In the genomic region with DNA sequence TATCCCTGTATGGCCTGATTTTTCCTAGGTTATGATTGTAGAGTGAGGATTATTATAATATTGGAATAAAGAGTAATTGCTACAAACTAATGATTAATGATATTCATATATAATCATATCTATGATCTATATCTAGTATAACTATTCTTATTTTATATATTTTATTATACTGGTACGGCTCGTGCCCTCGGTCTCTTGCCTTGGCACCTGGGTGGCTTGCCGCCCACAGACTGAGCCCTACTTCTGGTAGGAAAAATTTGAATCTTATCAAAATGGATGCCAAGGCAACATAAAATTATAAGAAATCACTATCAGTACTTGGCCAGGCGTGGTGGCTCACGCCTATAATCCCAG, we compare ENCODE assay signal across 9 cellular contexts. TPM values are rescaled to one million over a fixed set of nuclear protein-coding genes. Genes with fewer than 3 reads are reported as not detected.
A peak's percentile ranks its signal among the peaks of the same experiment; 100 is the strongest.
DNase-seq lines count a peak whose midpoint lies in the region; ATAC-seq, FAIRE-seq and TF ChIP-seq lines count a peak whose summit lies in the region.
"Not testable (repeated sequence)": the region's sequence is repeated elsewhere in the genome, so short reads cannot be mapped to it uniquely, and the experiment has no call there.
"Had no signal": no experiment of that assay in that cellular context is flagged by ENCODE, and none has a peak within 500 bp of the region (broad histone marks: within the 10 kb centered on the region; RNA-seq: fewer than 3 reads in every experiment).

No MANE protein-coding gene starts in this region.

- not testable (repeated sequence) for TF ChIP-seq RAD21 in A549 (conservative IDR thresholded peaks at IDR 0.05 in 1 of 2, IDR thresholded peaks at IDR 0.05 in 1 of 2); K562 (CRISPR knock-in tag; conservative IDR thresholded peaks at IDR 0.05 in 1 of 2, IDR thresholded peaks at IDR 0.05 in 1 of 2)

- H3K79me2 ChIP-seq in OCI-LY1 (ENCODE audit: insufficient read depth, low read length); K562 (ENCODE audit: control insufficient read depth, insufficient read depth, low read length): not testable (repeated sequence)

- H3K27ac ChIP-seq in A549; VCaP; K562 (ENCODE audit: extremely low read depth, low read depth, low read length): not testable (repeated sequence)
- peak overlapping the region; percentile 24 for H3K27ac ChIP-seq in CD8-positive, alpha-beta memory T cell (ENCODE audit: low read depth, low read length)
- H3K27ac ChIP-seq in OCI-LY1 (ENCODE audit: low read depth, low read length, poor library complexity, severe bottlenecking) (peak overlapping the region; percentile 98), spleen (peak overlapping the region in 7 of 8 donors; percentile 54 to 90 (median 81))

- BruUV-seq in K562 (replicated peaks; lab: Mats Ljungman, UMichigan) = not testable (repeated sequence)

- not testable (repeated sequence) for H3K27me3 ChIP-seq in CD8-positive, alpha-beta memory T cell (ENCODE audit: insufficient read depth, low read length, poor library complexity, severe bottlenecking); OCI-LY1 (ENCODE audit: insufficient read depth, low read length); K562 (ENCODE audit: control insufficient read depth in 2 of 2, insufficient read depth in 2 of 2, low read length in 2 of 2)
- peaks cover 0 to 16% (median 0%) of the 10 kb centered on the region in 7 donors for H3K27me3 ChIP-seq in spleen (replicated peaks in 1 of 7)

- H3K27me3 Mint-ChIP-seq in CD8-positive, alpha-beta memory T cell; activated T-helper 1 cell treated with anti-CD3 and anti-CD28 coated beads, Interleukin-12 subunit alpha, Interleukin-12 subunit beta, Interleukin-2, Interleukin-4 antibody, amounts not matched to agents 30 ng/mL and 10 ng/mL and 1 ng/mL, durations not matched to agents 14 hours and 24 hours and 36 hours (ENCODE audit: insufficient read depth): not testable (repeated sequence)

- peak overlapping the region; percentile 77 to 93 (median 84) for H3K4me3 Mint-ChIP-seq in CD8-positive, alpha-beta memory T cell
- peak overlapping the region; percentile 60 for H3K4me3 Mint-ChIP-seq in activated T-helper 1 cell treated with anti-CD3 and anti-CD28 coated beads, Interleukin-12 subunit alpha, Interleukin-12 subunit beta, Interleukin-2, Interleukin-4 antibody, amounts not matched to agents 30 ng/mL and 10 ng/mL and 1 ng/mL, durations not matched to agents 14 hours and 24 hours and 36 hours

- not testable (repeated sequence) for TF ChIP-seq POLR2A in A549 (IDR thresholded peaks at IDR 0.05; ENCODE audit: low read length); K562 (conservative IDR thresholded peaks at IDR 0.05); spleen (IDR thresholded peaks at IDR 0.05)

- H3K9me2 ChIP-seq in OCI-LY1 (ENCODE audit: low read depth, low read length) = not testable (repeated sequence)

- H3K9me3 Mint-ChIP-seq in CD8-positive, alpha-beta memory T cell; activated T-helper 1 cell treated with anti-CD3 and anti-CD28 coated beads, Interleukin-12 subunit alpha, Interleukin-12 subunit beta, Interleukin-2, Interleukin-4 antibody, amounts not matched to agents 30 ng/mL and 10 ng/mL and 1 ng/mL, durations not matched to agents 14 hours and 24 hours and 36 hours: not testable (repeated sequence)

- DNase-seq in A549 (ENCODE audit: low read depth in 1 of 2, low spot score in 1 of 2); CD8-positive, alpha-beta memory T cell; activated T-helper 1 cell treated with anti-CD3 and anti-CD28 coated beads, Interleukin-12 subunit alpha, Interleukin-12 subunit beta, Interleukin-2, Interleukin-4 antibody, amounts not matched to agents 30 ng/mL and 10 ng/mL and 1 ng/mL, durations not matched to agents 14 hours and 24 hours and 36 hours (ENCODE audit: low spot score); K562 (ENCODE audit: extremely low read depth in 1 of 4, low spot score in 3 of 4); spleen: not testable (repeated sequence)
- DNase-seq in mucosa of descending colon = peak in 1 of 3 donors; percentile 30

- H3K4me1 Mint-ChIP-seq in CD8-positive, alpha-beta memory T cell = peaks cover 12 to 24% (median 12%) of the 10 kb centered on the region in 3 donors
- not testable (repeated sequence) for H3K4me1 Mint-ChIP-seq in activated T-helper 1 cell treated with anti-CD3 and anti-CD28 coated beads, Interleukin-12 subunit alpha, Interleukin-12 subunit beta, Interleukin-2, Interleukin-4 antibody, amounts not matched to agents 30 ng/mL and 10 ng/mL and 1 ng/mL, durations not matched to agents 14 hours and 24 hours and 36 hours (ENCODE audit: low read depth)

- ATAC-seq in A549, K562, mucosa of descending colon: not testable (repeated sequence)

- TF ChIP-seq EP300 in A549 (IDR thresholded peaks at IDR 0.05); K562 (IDR thresholded peaks at IDR 0.05; ENCODE audit: low read length): not testable (repeated sequence)

- H4K20me1 ChIP-seq in OCI-LY1 (ENCODE audit: insufficient read depth, low read length); K562 (replicated peaks; ENCODE audit: control insufficient read depth, insufficient read depth, low read length): not testable (repeated sequence)

- not testable (repeated sequence) for H3K4me3 ChIP-seq in A549; CD8-positive, alpha-beta memory T cell (ENCODE audit: low read length); K562; mucosa of descending colon
- H3K4me3 ChIP-seq in OCI-LY1 (ENCODE audit: low read depth, low read length, poor library complexity, severe bottlenecking) (peak overlapping the region; percentile 29), spleen (peak overlapping the region in 3 of 8 donors; percentile 27 to 63 (median 29))

- POLR2A ChIA-PET in A549 (lab: Yijun Ruan, JAX); CD8-positive, alpha-beta memory T cell (lab: Charles Lee); K562 (lab: Yijun Ruan, JAX): not testable (repeated sequence)

- intact Hi-C loops in activated T-helper 1 cell treated with anti-CD3 and anti-CD28 coated beads, Interleukin-12 subunit alpha, Interleukin-12 subunit beta, Interleukin-2, Interleukin-4 antibody, amounts not matched to agents 30 ng/mL and 10 ng/mL and 1 ng/mL, durations not matched to agents 14 hours and 24 hours and 36 hours (cut with micrococcal nuclease) = loop anchor here (2.0 kb wide), 4 partner anchors 19 to 585 kb away; no protein-coding TSS in a partner anchor
- intact Hi-C loops in K562 (cut with micrococcal nuclease) = loop anchor here (2.0 kb wide), 1 partner anchor 19 kb away; no protein-coding TSS in a partner anchor
- intact Hi-C loops in mucosa of descending colon (cut with DNase I, micrococcal nuclease); spleen (cut with DNase I; ENCODE audit: low total_unique reads): not testable (repeated sequence)

- CTCF ChIA-PET in A549 (lab: Yijun Ruan, JAX) = interaction anchor here (0.6 to 4.8 kb wide), 5 partner anchors 9 to 35 kb away, joined by 3 to 33 read pairs (median 4); no protein-coding TSS in a partner anchor
- CTCF ChIA-PET in CD8-positive, alpha-beta memory T cell (lab: Charles Lee) = interaction anchor here (1.6 kb wide), 1 partner anchor 10 kb away, joined by 5 read pairs; no protein-coding TSS in a partner anchor
- CTCF ChIA-PET in K562 (lab: Yijun Ruan, JAX; ENCODE audit: low intra/inter-chr PET ratio) = not testable (repeated sequence)

- WGBS in A549 (ENCODE audit: missing lambda C conversion rate) = 85% methylated on average over 6 of the region's 6 CpGs
- 92% methylated on average over 6 of the region's 6 CpGs for WGBS in K562 (ENCODE audit: insufficient coverage, low coverage, missing lambda C conversion rate)
- 77 to 92% (median 84%) methylated on average over 6 of the region's 6 CpGs for WGBS in spleen, 5 donors

- H3K9me1 ChIP-seq in K562 (ENCODE audit: control insufficient read depth, insufficient read depth, low read length) = not testable (repeated sequence)

- not testable (repeated sequence) for H3F3A ChIP-seq in OCI-LY1 (ENCODE audit: insufficient read depth, low read length)

- H3K4me1 ChIP-seq in A549 = not testable (repeated sequence)
- peaks cover 17% of the 10 kb centered on the region for H3K4me1 ChIP-seq in CD8-positive, alpha-beta memory T cell (ENCODE audit: insufficient read depth, low read length)
- H3K4me1 ChIP-seq in OCI-LY1 (ENCODE audit: insufficient read depth, low read length, severe bottlenecking) (peaks cover 46% of the 10 kb centered on the region), K562 (replicated peaks in 1 of 2; ENCODE audit: control insufficient read depth in 2 of 2, insufficient read depth in 2 of 2, low read length in 2 of 2) (peaks cover 9 to 32% of the 10 kb centered on the region in 2 experiments; a peak in 4 of 5 replicates), mucosa of descending colon (ENCODE audit: low read depth) (peaks cover 11% of the 10 kb centered on the region), spleen (peaks cover 5 to 58% (median 35%) of the 10 kb centered on the region in 6 donors)

- H3K4me2 ChIP-seq in A549; K562 (ENCODE audit: insufficient read depth, low read length): not testable (repeated sequence)
- H3K4me2 ChIP-seq in OCI-LY1 (ENCODE audit: low read length) = peak overlapping the region; percentile 18; the same call in 1 of the 2 replicates

- FAIRE-seq in A549 (lab: Jason Lieb, UNC); K562 (lab: Jason Lieb, UNC): not testable (repeated sequence)

- TF ChIP-seq CTCF in A549 (IDR thresholded peaks at IDR 0.05) = 0 out of 3 replicates have a peak, but pooled peaks have one; percentile 9
- TF ChIP-seq CTCF in OCI-LY1 (IDR thresholded peaks at IDR 0.05; ENCODE audit: low read length); K562 (IDR thresholded peaks at IDR 0.05 in 2 of 3, conservative IDR thresholded peaks at IDR 0.05 in 1 of 3; ENCODE audit: insufficient read depth in 2 of 3, low read depth in 1 of 3, low read length in 3 of 3): not testable (repeated sequence)
- TF ChIP-seq CTCF in VCaP (conservative IDR thresholded peaks at IDR 0.05) = peak; percentile 23; the same call in 1 of the 2 replicates
- TF ChIP-seq CTCF in mucosa of descending colon (IDR thresholded peaks at IDR 0.05) = peak; percentile 4
- TF ChIP-seq CTCF in spleen (IDR thresholded peaks at IDR 0.05 in 8 of 11, conservative IDR thresholded peaks at IDR 0.05 in 3 of 11) = peak in 3 of 11 experiments; percentile 3 to 53 (median 15)

- H3K36me3 Mint-ChIP-seq in CD8-positive, alpha-beta memory T cell; activated T-helper 1 cell treated with anti-CD3 and anti-CD28 coated beads, Interleukin-12 subunit alpha, Interleukin-12 subunit beta, Interleukin-2, Interleukin-4 antibody, amounts not matched to agents 30 ng/mL and 10 ng/mL and 1 ng/mL, durations not matched to agents 14 hours and 24 hours and 36 hours (ENCODE audit: low read depth): not testable (repeated sequence)

- peak overlapping the region; percentile 83 to 95 (median 91) for H3K27ac Mint-ChIP-seq in CD8-positive, alpha-beta memory T cell
- peak overlapping the region; percentile 58 for H3K27ac Mint-ChIP-seq in activated T-helper 1 cell treated with anti-CD3 and anti-CD28 coated beads, Interleukin-12 subunit alpha, Interleukin-12 subunit beta, Interleukin-2, Interleukin-4 antibody, amounts not matched to agents 30 ng/mL and 10 ng/mL and 1 ng/mL, durations not matched to agents 14 hours and 24 hours and 36 hours

- not testable (repeated sequence) for H3K9ac ChIP-seq in OCI-LY1 (ENCODE audit: low read length); K562 (ENCODE audit: insufficient read depth in 1 of 2, low read depth in 2 of 2, low read length in 2 of 2)

- in situ Hi-C loops in K562 (cut with MboI) = not testable (repeated sequence)

- not testable (repeated sequence) for H3K9me3 ChIP-seq in A549; CD8-positive, alpha-beta memory T cell (ENCODE audit: low read length); OCI-LY1 (ENCODE audit: low read length); K562 (replicated peaks; ENCODE audit: control insufficient read depth, insufficient read depth, low read depth, low read length); mucosa of descending colon; spleen

- H2AFZ ChIP-seq in OCI-LY1 (ENCODE audit: low read length); K562 (ENCODE audit: low read depth, low read length): not testable (repeated sequence)

- not testable (repeated sequence) for H3K36me3 ChIP-seq in CD8-positive, alpha-beta memory T cell (ENCODE audit: insufficient read depth, low read length); OCI-LY1 (ENCODE audit: insufficient read depth, low read length); K562 (ENCODE audit: control insufficient read depth, insufficient read depth, low read length); mucosa of descending colon (ENCODE audit: low read depth); spleen

RNA-seq across cellular contexts. Expression of gene SERHL2, which starts 1.5 kb away (rescaled TPM):
- 0.14 and 0.20 TPM in 2 replicates for polyA plus RNA-seq in A549 (2011; rRNA removed)
- 0.08 and 0.23 TPM in 2 replicates for polyA plus RNA-seq in A549 (2012; cell fraction: cytosol; rRNA removed)
- 0.25 and 0.95 TPM in 2 replicates for polyA plus RNA-seq in A549 (2012; cell fraction: nucleus; rRNA removed)
- 0.21 to 0.42 TPM (median 0.38 TPM) in 3 replicates for polyA plus RNA-seq in A549 (2017; fragmentation: RNase III; extraction: RNeasy Plus Mini Kit Qiagen cat#74134 plus additional on column Dnase treatment)
- polyA minus RNA-seq in A549 (2011; rRNA and poly(A)+ RNA removed) = 1.1 TPM in 1 of 2 replicates, not detected in the other
- 1 to 10 TPM; 1.3 to 1.4 TPM for total RNA-seq in CD8-positive, alpha-beta memory T cell
- 0.60 TPM for polyA plus RNA-seq in CD8-positive, alpha-beta memory T cell
- total RNA-seq in activated T-helper 1 cell treated with anti-CD3 and anti-CD28 coated beads, Interleukin-12 subunit alpha, Interleukin-12 subunit beta, Interleukin-2, Interleukin-4 antibody, amounts not matched to agents 30 ng/mL and 10 ng/mL and 1 ng/mL, durations not matched to agents 14 hours and 24 hours and 36 hours = 1.4 and 2.1 TPM in 2 replicates
- total RNA-seq in K562 (2011; cell fraction: chromatin; rRNA removed; ENCODE audit: low replicate concordance) = 26.6 and 59.0 TPM in 2 replicates
- total RNA-seq in K562 (2011; cell fraction: nucleolus; rRNA removed) = 39.4 and 42.1 TPM in 2 replicates
- 33.8 and 38.9 TPM in 2 replicates for total RNA-seq in K562 (2011; cell fraction: nucleoplasm; rRNA removed)
- total RNA-seq in K562 (2014; rRNA removed) = 25.2 and 29.1 TPM in 2 replicates
- total RNA-seq in K562 (2014; rRNA removed; fragmentation: Illumina TruSeq; extraction: Trizol) = 20.1 and 22.6 TPM in 2 replicates
- total RNA-seq in K562 (2015; rRNA removed; fragmentation: Illumina TruSeq; extraction: Trizol) = 19.3 and 22.6 TPM in 2 replicates
- total RNA-seq in K562 (2021) = 19.9 and 21.9 TPM in 2 replicates
- 51.9 and 62.6 TPM in 2 replicates for polyA plus RNA-seq in K562 (2011; rRNA removed)
- 35.5 and 56.3 TPM in 2 replicates for polyA plus RNA-seq in K562 (2011; cell fraction: cytosol; rRNA removed)
- 74.9 and 83.4 TPM in 2 replicates for polyA plus RNA-seq in K562 (2011; cell fraction: nucleus; rRNA removed)
- 13.3 and 21.9 TPM in 2 replicates for polyA plus RNA-seq in K562 (2012)
- 32.2 and 35.0 TPM in 2 replicates for polyA plus RNA-seq in K562 (2014; fragmentation: Illumina TruSeq; extraction: Trizol)
- 10 to 100 TPM; 24.6 to 28.3 TPM for polyA plus RNA-seq in K562 (2014; fragmentation: Nextera tagmentation; extraction: Ambion mirVana)
- 33.6 and 33.8 TPM in 2 replicates for polyA plus RNA-seq in K562 (2014; rRNA removed)
- 17.8 and 23.1 TPM in 2 replicates for polyA minus RNA-seq in K562 (2011; rRNA and poly(A)+ RNA removed)
- 7.9 and 15.3 TPM in 2 replicates for polyA minus RNA-seq in K562 (2011; cell fraction: cytosol; rRNA and poly(A)+ RNA removed)
- polyA minus RNA-seq in K562 (2011; cell fraction: nucleus; rRNA and poly(A)+ RNA removed) = 15.2 and 19.3 TPM in 2 replicates
- 1 to 10 TPM in 1 of 3 donors, under 1 TPM in 2; 0.52 to 2.5 (median 0.89) TPM for total RNA-seq in mucosa of descending colon
- 1 to 10 TPM; 1.7 to 4.1 (median 3.0) TPM for total RNA-seq in spleen
- 1 to 10 TPM; 2.2 to 4.1 (median 2.6) TPM for polyA plus RNA-seq in spleen
- total RNA-seq: A172 had no signal

RNA-seq across cellular contexts. Expression of gene RRP7A, which starts 32.7 kb away (rescaled TPM):
- polyA plus RNA-seq in A549 (2011; rRNA removed) = 26.5 and 31.2 TPM in 2 replicates
- polyA plus RNA-seq in A549 (2012; cell fraction: cytosol; rRNA removed) = 54.1 and 54.4 TPM in 2 replicates
- 42.4 and 45.5 TPM in 2 replicates for polyA plus RNA-seq in A549 (2012; cell fraction: nucleus; rRNA removed)
- 36.3 to 42.0 TPM (median 37.1 TPM) in 3 replicates for polyA plus RNA-seq in A549 (2017; fragmentation: RNase III; extraction: RNeasy Plus Mini Kit Qiagen cat#74134 plus additional on column Dnase treatment)
- polyA minus RNA-seq in A549 (2011; rRNA and poly(A)+ RNA removed) = 21.9 and 25.7 TPM in 2 replicates
- total RNA-seq in CD8-positive, alpha-beta memory T cell = 100 to 1,000 TPM; 173 to 175 TPM
- polyA plus RNA-seq in CD8-positive, alpha-beta memory T cell = 62.5 TPM
- 131 and 144 TPM in 2 replicates for total RNA-seq in activated T-helper 1 cell treated with anti-CD3 and anti-CD28 coated beads, Interleukin-12 subunit alpha, Interleukin-12 subunit beta, Interleukin-2, Interleukin-4 antibody, amounts not matched to agents 30 ng/mL and 10 ng/mL and 1 ng/mL, durations not matched to agents 14 hours and 24 hours and 36 hours
- 17.1 and 44.0 TPM in 2 replicates for total RNA-seq in K562 (2011; cell fraction: chromatin; rRNA removed; ENCODE audit: low replicate concordance)
- total RNA-seq in K562 (2011; cell fraction: nucleolus; rRNA removed) = 34.3 and 41.7 TPM in 2 replicates
- total RNA-seq in K562 (2011; cell fraction: nucleoplasm; rRNA removed) = 23.6 and 25.4 TPM in 2 replicates
- 42.3 and 48.9 TPM in 2 replicates for total RNA-seq in K562 (2014; rRNA removed)
- 29.7 and 34.6 TPM in 2 replicates for total RNA-seq in K562 (2014; rRNA removed; fragmentation: Illumina TruSeq; extraction: Trizol)
- 39.7 and 40.3 TPM in 2 replicates for total RNA-seq in K562 (2015; rRNA removed; fragmentation: Illumina TruSeq; extraction: Trizol)
- 74.1 and 82.6 TPM in 2 replicates for total RNA-seq in K562 (2021)
- 28.3 and 39.3 TPM in 2 replicates for polyA plus RNA-seq in K562 (2011; rRNA removed)
- 23.0 and 37.5 TPM in 2 replicates for polyA plus RNA-seq in K562 (2011; cell fraction: cytosol; rRNA removed)
- polyA plus RNA-seq in K562 (2011; cell fraction: nucleus; rRNA removed) = 14.2 and 22.3 TPM in 2 replicates
- polyA plus RNA-seq in K562 (2012) = 23.0 and 42.9 TPM in 2 replicates
- 51.9 and 69.1 TPM in 2 replicates for polyA plus RNA-seq in K562 (2014; fragmentation: Illumina TruSeq; extraction: Trizol)
- polyA plus RNA-seq in K562 (2014; fragmentation: Nextera tagmentation; extraction: Ambion mirVana) = 10 to 100 TPM in 1 of 2 experiments, 1 to 10 TPM in 1; 3.4 to 12.9 TPM
- 45.8 and 47.0 TPM in 2 replicates for polyA plus RNA-seq in K562 (2014; rRNA removed)
- 13.4 and 13.8 TPM in 2 replicates for polyA minus RNA-seq in K562 (2011; rRNA and poly(A)+ RNA removed)
- 8.6 and 16.2 TPM in 2 replicates for polyA minus RNA-seq in K562 (2011; cell fraction: cytosol; rRNA and poly(A)+ RNA removed)
- polyA minus RNA-seq in K562 (2011; cell fraction: nucleus; rRNA and poly(A)+ RNA removed) = 12.3 and 13.2 TPM in 2 replicates
- 10 to 100 TPM; 32.2 to 37.0 (median 32.4) TPM for total RNA-seq in mucosa of descending colon
- 10 to 100 TPM; 27.1 to 47.4 (median 42.5) TPM for total RNA-seq in spleen
- polyA plus RNA-seq in spleen = 10 to 100 TPM in 2 of 3 donors, 1 to 10 TPM in 1; 8.9 to 38.8 (median 31.5) TPM
